Comparison of ENCODE assay signal across 25 cellular contexts in the genomic region with DNA sequence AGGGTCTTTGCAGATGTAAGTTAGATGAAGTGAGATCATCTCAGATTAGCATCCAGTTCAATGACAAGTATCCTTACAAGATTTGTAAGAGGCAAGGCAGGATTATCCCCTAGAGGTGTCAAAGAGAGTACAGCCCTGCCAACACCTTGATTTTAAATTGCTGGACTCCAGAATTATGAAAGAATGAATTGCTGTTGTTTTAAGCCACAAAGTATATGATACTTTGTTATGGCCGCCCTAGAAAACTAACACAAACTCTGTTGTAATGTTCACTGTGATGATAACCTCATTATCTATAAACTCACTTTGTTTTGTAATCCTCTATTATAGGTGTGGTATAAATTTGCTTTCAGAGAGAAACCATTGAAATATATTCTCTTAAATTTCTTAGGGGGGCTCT.
"Had no signal": no experiment of that assay in that cellular context is flagged by ENCODE, and none has a peak within 500 bp of the region (broad histone marks: within the 10 kb centered on the region; RNA-seq: fewer than 3 reads in every experiment).

No MANE protein-coding gene starts in this region.

- H3K4me1 ChIP-seq: colonic mucosa, esophagus squamous epithelium, gastrocnemius medialis, heart right ventricle, left lung, lower lobe of right lung had no signal

- FAIRE-seq: endometrium, kidney had no signal

- DNase-seq: colonic mucosa; cortex of kidney; effector CD8-positive, alpha-beta T cell; effector memory CD8-positive, alpha-beta T cell; endodermal cell; erythroblast; esophagus squamous epithelium; foreskin fibroblast; foreskin melanocyte; gastrocnemius medialis; glutamatergic neuron; head of caudate nucleus; heart right ventricle; hippocampal formation; immature natural killer cell; islet precursor cell; kidney; kidney glomerular epithelial cell; left lung; left ventricle myocardium superior; lower lobe of right lung; mesenchymal stem cell; naive thymus-derived CD4-positive, alpha-beta T cell had no signal

- H3K4me3 ChIP-seq: colonic mucosa, esophagus squamous epithelium, gastrocnemius medialis, heart right ventricle, left lung, lower lobe of right lung had no signal

- H3K36me3 ChIP-seq: colonic mucosa, esophagus squamous epithelium, gastrocnemius medialis, heart right ventricle, left lung, lower lobe of right lung had no signal

- ATAC-seq: effector memory CD8-positive, alpha-beta T cell; esophagus mucosa; gastrocnemius medialis; heart right ventricle; left lung; left ventricle myocardium superior; lower lobe of right lung; naive thymus-derived CD4-positive, alpha-beta T cell had no signal

- H3K9me3 ChIP-seq: colonic mucosa, esophagus squamous epithelium, gastrocnemius medialis, lower lobe of right lung had no signal
